ENCODE assay signal across 8 cellular contexts in genomic region chr1:204213668-204214662, GRCh38. TPM values are rescaled to one million over a fixed set of nuclear protein-coding genes. Genes with fewer than 3 reads are reported as not detected.
A peak's percentile ranks its signal among the peaks of the same experiment; 100 is the strongest.
DNase-seq lines count a peak whose midpoint lies in the region; TF ChIP-seq lines count a peak whose summit lies in the region.

TSS of gene GOLT1A (minus strand) at chr1:204213988. CDS start at chr1:204213906, 82 bp downstream.

- H3K4me3 ChIP-seq in H7 (ENCODE audit: insufficient read depth, low read depth, low read length) (peak within 1 kb of the TSS; percentile 57), endodermal cell (ENCODE audit: low read length) (peak within 1 kb of the TSS; percentile 69)

- POLR2A ChIA-PET in activated CD4-positive, alpha-beta memory T cell treated with anti-CD3 and anti-CD28 coated beads, Interleukin-2, amount 10 ng/mL, durations not matched to agents 7 days and 5 days (lab: Charles Lee): no interaction called here

- no peaks in the 10 kb centered on the region for H3K36me3 ChIP-seq in H7 (replicated peaks; ENCODE audit: control insufficient read depth, insufficient read depth, low read length)
- H3K36me3 ChIP-seq in endodermal cell (ENCODE audit: control insufficient read depth, insufficient read depth, low read length): no peaks in the 10 kb centered on the region

- H3K9me3 Mint-ChIP-seq in activated CD4-positive, alpha-beta memory T cell treated with anti-CD3 and anti-CD28 coated beads, Interleukin-2, amount 10 ng/mL, durations not matched to agents 7 days and 5 days: no peaks in the 10 kb centered on the region
- no peaks in the 10 kb centered on the region for H3K9me3 Mint-ChIP-seq in endodermal cell

- peak; percentile 84 for TF ChIP-seq CTCF in endodermal cell (conservative IDR thresholded peaks at IDR 0.05)

- DNase-seq in COLO668 (lab: John Stamatoyannopoulos, UW; ENCODE audit: unreplicated experiment) (peak; percentile 97), H7 (peak; percentile 95), NCI-H1694 treated with DMSO at 0.1 percent for 48 hours (lab: John Stamatoyannopoulos, UW) (peak; percentile 33), endodermal cell (peak; percentile 95), lung microvascular endothelial cell (ENCODE audit: low read depth in 2 of 2) (peak; percentile 72 to 80), DMS114 treated with DMSO at 0.1 percent for 48 hours (lab: John Stamatoyannopoulos, UW; ENCODE audit: unreplicated experiment) (no peak)
- DNase-seq in activated CD4-positive, alpha-beta memory T cell treated with anti-CD3 and anti-CD28 coated beads, Interleukin-2, amount 10 ng/mL, durations not matched to agents 7 days and 5 days: peak; percentile 41
- DNase-seq in stimulated activated CD8-positive, alpha-beta memory T cell treated with anti-CD3 and anti-CD28 coated beads, Interleukin-4, amount 100 ng/mL, for 24 hours (ENCODE audit: low read depth): peak; percentile 11

- no peaks in the 10 kb centered on the region for H3K9me3 ChIP-seq in endodermal cell (ENCODE audit: control insufficient read depth, low read length)

- CTCF ChIA-PET in activated CD4-positive, alpha-beta memory T cell treated with anti-CD3 and anti-CD28 coated beads, Interleukin-2, amount 10 ng/mL, durations not matched to agents 7 days and 5 days (lab: Charles Lee): interaction anchor here (0.9 to 1.6 kb wide), 2 partner anchors 149 to 185 kb away, joined by 5 to 9 read pairs; no protein-coding TSS in a partner anchor

- H3K36me3 Mint-ChIP-seq in activated CD4-positive, alpha-beta memory T cell treated with anti-CD3 and anti-CD28 coated beads, Interleukin-2, amount 10 ng/mL, durations not matched to agents 7 days and 5 days (ENCODE audit: low read depth): no peaks in the 10 kb centered on the region
- H3K36me3 Mint-ChIP-seq in endodermal cell (ENCODE audit: low read depth): no peaks in the 10 kb centered on the region

- no peaks in the 10 kb centered on the region for H3K4me1 ChIP-seq in endodermal cell (ENCODE audit: control insufficient read depth, insufficient read depth, low read length)

- H3K27me3 ChIP-seq in H7 (ENCODE audit: control insufficient read depth, insufficient read depth, low read length): peaks cover 5% of the 10 kb centered on the region; the same call in 1 of the 2 replicates
- peaks cover 14% of the 10 kb centered on the region for H3K27me3 ChIP-seq in endodermal cell (ENCODE audit: control insufficient read depth, insufficient read depth, low read length, poor library complexity, severe bottlenecking)

- H3K4me3 Mint-ChIP-seq in activated CD4-positive, alpha-beta memory T cell treated with anti-CD3 and anti-CD28 coated beads, Interleukin-2, amount 10 ng/mL, durations not matched to agents 7 days and 5 days: no peak within 1 kb of the TSS
- H3K4me3 Mint-ChIP-seq in endodermal cell: peak within 1 kb of the TSS; percentile 44

- H3K9ac ChIP-seq in endodermal cell (ENCODE audit: extremely low read depth, low read length, poor library complexity, severe bottlenecking): no peak within 1 kb of the TSS

- no peak within 1 kb of the TSS for H3K27ac ChIP-seq in endodermal cell (ENCODE audit: low read depth, low read length)

- peaks cover 8% of the 10 kb centered on the region for H3K27me3 Mint-ChIP-seq in activated CD4-positive, alpha-beta memory T cell treated with anti-CD3 and anti-CD28 coated beads, Interleukin-2, amount 10 ng/mL, durations not matched to agents 7 days and 5 days
- H3K27me3 Mint-ChIP-seq in endodermal cell (ENCODE audit: insufficient read depth): peaks cover 3% of the 10 kb centered on the region

- 17 to 20% methylated on average over 10 to 41 of the region's 41 CpGs for WGBS in endodermal cell (ENCODE audit: insufficient coverage in 1 of 2, insufficient read length in 1 of 2), 2 experiments

- H3K4me1 Mint-ChIP-seq in activated CD4-positive, alpha-beta memory T cell treated with anti-CD3 and anti-CD28 coated beads, Interleukin-2, amount 10 ng/mL, durations not matched to agents 7 days and 5 days: peaks cover 7% of the 10 kb centered on the region
- H3K4me1 Mint-ChIP-seq in endodermal cell: no peaks in the 10 kb centered on the region

- H3K27ac Mint-ChIP-seq in activated CD4-positive, alpha-beta memory T cell treated with anti-CD3 and anti-CD28 coated beads, Interleukin-2, amount 10 ng/mL, durations not matched to agents 7 days and 5 days: no peak within 1 kb of the TSS
- H3K27ac Mint-ChIP-seq in endodermal cell: peak within 1 kb of the TSS; percentile 1

RNA-seq across cellular contexts. Expression of gene GOLT1A, which starts in this region (rescaled TPM):
- 0.76 and 1.0 TPM in 2 replicates for total RNA-seq in H7 (2014; rRNA removed; shearing (Covaris generic))
- not detected for total RNA-seq in activated CD4-positive, alpha-beta memory T cell treated with anti-CD3 and anti-CD28 coated beads, Interleukin-2, amount 10 ng/mL, durations not matched to agents 7 days and 5 days
- total RNA-seq in endodermal cell (1 to 10 TPM; 1.8 to 6.2 TPM), lung microvascular endothelial cell (under 0.01 TPM in 2 replicates)
- polyA plus RNA-seq in endodermal cell (2013, experiment 1 of 2): 0.82 TPM
- polyA plus RNA-seq in endodermal cell (2013, experiment 2 of 2): 0.66 TPM

Comparison
In these comparisons a context has a peak if more than half of its experiments do, and no peak if none do; other contexts are left out.
1. Peak in DNase-seq in activated CD4-positive, alpha-beta memory T cell treated with anti-CD3 and anti-CD28 coated beads, Interleukin-2, amount 10 ng/mL, durations not matched to agents 7 days and 5 days; RNA of the gene not detected or under 1 TPM.
2. Peak in DNase-seq in lung microvascular endothelial cell; RNA of the gene not detected or under 1 TPM.